In genomic region chr11:6563667-6564066, GRCh38 we compare ENCODE assay signal across 23 cellular contexts.
"Had no signal": no experiment of that assay in that cellular context is flagged by ENCODE, and none has a peak within 500 bp of the region (broad histone marks: within the 10 kb centered on the region; RNA-seq: fewer than 3 reads in every experiment).

No MANE protein-coding gene starts in this region.

- DNase-seq: activated CD4-positive, alpha-beta memory T cell treated with anti-CD3 and anti-CD28 coated beads for 36 hours; activated CD4-positive, alpha-beta T cell treated with anti-CD3 and anti-CD28 coated beads for 36 hours; activated CD4-positive, CD25-positive, alpha-beta regulatory T cell; activated CD4-positive, CD25-positive, alpha-beta regulatory T cell treated with anti-CD3 and anti-CD28 coated beads, Interleukin-2, amount 50 U/mL, for 72 hours; activated CD8-positive, alpha-beta memory T cell treated with anti-CD3 and anti-CD28 coated beads, Interleukin-2, amount 10 ng/mL, durations not matched to agents 7 days and 5 days; activated CD8-positive, alpha-beta memory T cell treated with anti-CD3 and anti-CD28 coated beads, Interleukin-2, amount 50 U/mL, for 4 hours; activated CD8-positive, alpha-beta T cell treated with anti-CD3 and anti-CD28 coated beads, Interleukin-2, amount 10 ng/mL, durations not matched to agents 7 days and 5 days; activated effector memory CD4-positive, alpha-beta T cell treated with anti-CD3 and anti-CD28 coated beads, Interleukin-2, amount 50 U/mL, for 16 hours; activated naive CD4-positive, alpha-beta T cell treated with anti-CD3 and anti-CD28 coated beads for 36 hours; activated naive CD8-positive, alpha-beta T cell treated with anti-CD3 and anti-CD28 coated beads for 36 hours; activated naive CD8-positive, alpha-beta T cell treated with anti-CD3 and anti-CD28 coated beads, Interleukin-2, amount 50 U/mL, for 24 hours; activated T-cell treated with anti-CD3 and anti-CD28 coated beads, Interleukin-2, amount 50 U/mL, for 1 hour; activated T-cell treated with anti-CD3 and anti-CD28 coated beads, Interleukin-2, amount 50 U/mL, for 48 hours; adrenal gland; amygdala; body of pancreas; caudate nucleus; colonic mucosa; effector CD8-positive, alpha-beta T cell; foreskin fibroblast; T-helper 2 cell had no signal

- H3K9me3 ChIP-seq: adrenal gland, body of pancreas, colonic mucosa had no signal

- H3K27me3 ChIP-seq: adrenal gland, body of pancreas, colonic mucosa had no signal

- FAIRE-seq: frontal cortex had no signal

- H3K27ac ChIP-seq: adrenal gland, body of pancreas, colonic mucosa had no signal

- ATAC-seq: activated CD4-positive, alpha-beta T cell treated with anti-CD3 and anti-CD28 coated beads for 36 hours; activated CD8-positive, alpha-beta memory T cell treated with anti-CD3 and anti-CD28 coated beads, Interleukin-2, amount 10 ng/mL, durations not matched to agents 7 days and 5 days; activated CD8-positive, alpha-beta T cell treated with anti-CD3 and anti-CD28 coated beads, Interleukin-2, amount 10 ng/mL, durations not matched to agents 7 days and 5 days; activated naive CD8-positive, alpha-beta T cell treated with anti-CD3 and anti-CD28 coated beads, Interleukin-2, amount 50 U/mL, for 24 hours; body of pancreas; esophagus mucosa had no signal

- H3K4me3 ChIP-seq: adrenal gland, body of pancreas, colonic mucosa had no signal

- H3K36me3 ChIP-seq: colonic mucosa had no signal

- H3K4me1 ChIP-seq: colonic mucosa had no signal
